1 cellular context compared by ENCODE assay signal in genomic region chr19:45092747-45093678, GRCh38.
TF ChIP-seq lines count a peak whose summit lies in the region.

PPP1R37 (plus strand) TSS chr19:45093179; CDS start chr19:45093326, 147 bp downstream.

TF ChIP-seq in HepG2, 621 proteins besides CTCF, POLR2A, EP300 and RAD21 (continued from another document and continues in another):
- TF ChIP-seq ZBTB8A (CRISPR knock-in tag; IDR thresholded peaks at IDR 0.05; ENCODE audit: borderline replicate concordance, low read depth) (no peak), CERS6 (CRISPR knock-in tag; IDR thresholded peaks at IDR 0.05) (no peak), ZNF749 (CRISPR knock-in tag; IDR thresholded peaks at IDR 0.05; ENCODE audit: borderline replicate concordance) (no peak), ZNF484 (CRISPR knock-in tag; IDR thresholded peaks at IDR 0.05; ENCODE audit: borderline replicate concordance, low read depth) (no peak), HMG20A (CRISPR knock-in tag; IDR thresholded peaks at IDR 0.05; ENCODE audit: borderline replicate concordance) (no peak), CSRNP1 (CRISPR knock-in tag; IDR thresholded peaks at IDR 0.05) (peak; percentile 37; the same call in 1 of the 2 replicates), GFI1 (CRISPR knock-in tag; IDR thresholded peaks at IDR 0.05; ENCODE audit: borderline replicate concordance) (peak; percentile 76; the same call in 1 of the 2 replicates), PATZ1 (CRISPR knock-in tag; IDR thresholded peaks at IDR 0.05) (peak; percentile 49; the same call in 1 of the 2 replicates), MXD4 (CRISPR knock-in tag; IDR thresholded peaks at IDR 0.05) (peak; percentile 61), ZNF350 (CRISPR knock-in tag; IDR thresholded peaks at IDR 0.05; ENCODE audit: borderline replicate concordance, low read depth) (no peak; the same call in none of the 2 replicates), NCOA2 (CRISPR knock-in tag; IDR thresholded peaks at IDR 0.05) (no peak; the same call in 1 of the 2 replicates), RERE (CRISPR knock-in tag; IDR thresholded peaks at IDR 0.05; ENCODE audit: low read depth) (no peak), ZXDC (CRISPR knock-in tag; IDR thresholded peaks at IDR 0.05) (no peak), ZC3H13 (CRISPR knock-in tag; IDR thresholded peaks at IDR 0.05) (peak; percentile 63; the same call in 1 of the 2 replicates), MXD1 (CRISPR knock-in tag; IDR thresholded peaks at IDR 0.05) (peak; percentile 56; the same call in 1 of the 2 replicates), KDM2A (CRISPR knock-in tag; IDR thresholded peaks at IDR 0.05; ENCODE audit: borderline replicate concordance, low read depth) (peak; percentile 99), ZBTB44 (CRISPR knock-in tag; IDR thresholded peaks at IDR 0.05) (no peak), ZSCAN5A (CRISPR knock-in tag; IDR thresholded peaks at IDR 0.05; ENCODE audit: borderline replicate concordance) (no peak; the same call in 1 of the 2 replicates), MED8 (CRISPR knock-in tag; IDR thresholded peaks at IDR 0.05; ENCODE audit: insufficient replicate concordance) (no peak), KLF13 (CRISPR knock-in tag; IDR thresholded peaks at IDR 0.05) (no peak; the same call in 1 of the 2 replicates), PREB (CRISPR knock-in tag; IDR thresholded peaks at IDR 0.05) (no peak), MZF1 (CRISPR knock-in tag; IDR thresholded peaks at IDR 0.05; ENCODE audit: borderline replicate concordance) (no peak), RARG (CRISPR knock-in tag; IDR thresholded peaks at IDR 0.05; ENCODE audit: low read depth) (no peak), NPAS2 (CRISPR knock-in tag; IDR thresholded peaks at IDR 0.05; ENCODE audit: borderline replicate concordance) (no peak), ZNF747 (CRISPR knock-in tag; IDR thresholded peaks at IDR 0.05; ENCODE audit: borderline replicate concordance) (no peak; the same call in 1 of the 2 replicates), SNAPC4 (CRISPR knock-in tag; IDR thresholded peaks at IDR 0.05) (no peak), PHF5A (CRISPR knock-in tag; IDR thresholded peaks at IDR 0.05; ENCODE audit: low read depth, unreplicated experiment) (no peak), GLI4 (CRISPR knock-in tag; IDR thresholded peaks at IDR 0.05; ENCODE audit: borderline replicate concordance) (no peak), PPARG (CRISPR knock-in tag; conservative IDR thresholded peaks at IDR 0.05) (no peak)
